In the genomic region with DNA sequence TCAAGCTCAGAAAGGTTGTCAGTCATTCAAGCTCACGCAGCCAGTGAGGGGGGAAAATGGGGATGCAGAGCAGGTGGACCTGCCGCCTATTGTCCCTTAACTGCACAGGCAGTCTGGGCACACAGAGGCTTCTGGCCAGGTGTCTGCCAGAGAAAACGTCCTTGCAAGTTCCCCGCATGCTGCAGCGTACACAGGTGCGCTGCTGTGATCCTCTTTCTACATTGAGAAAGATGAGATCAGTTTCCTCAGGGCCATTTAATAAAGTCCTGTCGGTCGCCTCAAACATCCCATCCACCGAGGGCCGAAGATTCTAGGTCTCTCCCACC, we compare ENCODE assay signal across 8 cellular contexts. TPM values are rescaled to one million over a fixed set of nuclear protein-coding genes. Genes with fewer than 3 reads are reported as not detected.
A peak's percentile ranks its signal among the peaks of the same experiment; 100 is the strongest.
DNase-seq lines count a peak whose midpoint lies in the region; ATAC-seq, FAIRE-seq and TF ChIP-seq lines count a peak whose summit lies in the region.

No MANE protein-coding gene starts in this region.

- H3K4me1 ChIP-seq in body of pancreas = peaks cover 23% of the 10 kb centered on the region
- H3K4me1 ChIP-seq in mesodermal cell (ENCODE audit: control insufficient read depth, insufficient read depth, low read length, poor library complexity, severe bottlenecking) = peaks cover 8% of the 10 kb centered on the region

- WGBS in body of pancreas, 2 donors = 2 to 3% methylated on average over 8 to 10 of the region's 10 CpGs
- 5 to 9% methylated on average over 10 of the region's 10 CpGs for WGBS in mesodermal cell (ENCODE audit: insufficient coverage in 2 of 2), 2 experiments

- DNase-seq in body of pancreas = peak in 1 of 4 donors; percentile 28
- no peak for DNase-seq in GM19239 (ENCODE audit: insufficient read length, low spot score)
- no peak for DNase-seq in stimulated activated CD4-positive, alpha-beta T cell treated with anti-CD3 and anti-CD28 coated beads, Interleukin-2, amount 100 ng/mL, for 24 hours

- FAIRE-seq in GM19239 (lab: Jason Lieb, UNC) = no peak

- TF ChIP-seq POLR2A in body of pancreas (IDR thresholded peaks at IDR 0.05) = no peak

- ATAC-seq in HG03280 (IDR thresholded peaks at IDR 0.05; ENCODE audit: unreplicated experiment) = peak; percentile 5
- no peak for ATAC-seq in body of pancreas
- ATAC-seq in HG03196 (IDR thresholded peaks at IDR 0.05; ENCODE audit: unreplicated experiment) = no peak
- ATAC-seq in HG02678 (IDR thresholded peaks at IDR 0.05; ENCODE audit: unreplicated experiment) = no peak

- H3K4me3 ChIP-seq in body of pancreas (no peak overlapping the region), mesodermal cell (ENCODE audit: extremely low read depth, insufficient read depth, low read length, poor library complexity, severe bottlenecking) (peak overlapping the region; percentile 82)

- intact Hi-C loops in body of pancreas (cut with DNase I) = no loop called here

- H3K9me3 ChIP-seq in body of pancreas (no peaks in the 10 kb centered on the region), mesodermal cell (ENCODE audit: control insufficient read depth, low read length) (no peaks in the 10 kb centered on the region)

- H3K27ac ChIP-seq in 22Rv1 (peak overlapping the region; percentile 83), body of pancreas (peak overlapping the region in 3 of 4 donors; percentile 67 to 84 (median 73)), mesodermal cell (ENCODE audit: low read depth, low read length, severe bottlenecking) (peak overlapping the region; percentile 67)

- H3K36me3 ChIP-seq in body of pancreas (replicated peaks in 1 of 2; ENCODE audit: insufficient read depth in 1 of 2, low read depth in 2 of 2) (no peaks in the 10 kb centered on the region), mesodermal cell (ENCODE audit: control insufficient read depth, insufficient read depth, low read length) (peaks cover 9% of the 10 kb centered on the region)

- H3K27me3 ChIP-seq in body of pancreas = no peaks in the 10 kb centered on the region

- TF ChIP-seq CTCF in 22Rv1 (IDR thresholded peaks at IDR 0.05) (no peak), body of pancreas (IDR thresholded peaks at IDR 0.05) (no peak)

RNA-seq across cellular contexts. Expression of gene TSEN2, which starts 0.4 kb away (rescaled TPM):
- 10 to 100 TPM; 14.8 to 20.8 TPM for total RNA-seq in body of pancreas
- 10.4 TPM for polyA plus RNA-seq in mesodermal cell (2013, experiment 1 of 2)
- polyA plus RNA-seq in mesodermal cell (2013, experiment 2 of 2) = 10.8 TPM
